15 cellular contexts compared by ENCODE assay signal in genomic region chr4:39617534-39617933, GRCh38. TPM values are rescaled to one million over a fixed set of nuclear protein-coding genes. Genes with fewer than 3 reads are reported as not detected.
DNase-seq lines count a peak whose midpoint lies in the region; ATAC-seq, FAIRE-seq and TF ChIP-seq lines count a peak whose summit lies in the region.
"Had no signal": no experiment of that assay in that cellular context is flagged by ENCODE, and none has a peak within 500 bp of the region (broad histone marks: within the 10 kb centered on the region; RNA-seq: fewer than 3 reads in every experiment).

No MANE protein-coding gene starts in this region.

- H3K9ac ChIP-seq in OCI-LY1 (ENCODE audit: low read length) (no peak overlapping the region), astrocyte (ENCODE audit: low read length) (no peak overlapping the region)

- H3K4me1 Mint-ChIP-seq in Caco-2 (ENCODE audit: low read depth, unreplicated experiment) = peaks cover 2% of the 10 kb centered on the region
- H3K4me1 Mint-ChIP-seq in astrocyte (ENCODE audit: low read depth, unreplicated experiment) = peaks cover 41% of the 10 kb centered on the region
- peaks cover 44% of the 10 kb centered on the region for H3K4me1 Mint-ChIP-seq in stimulated activated memory B cell treated with anti-CD40 and anti-IgM and Interleukin-4, amounts not matched to agents 10 μg/mL and 1 μg/mL and 100 μg/mL, for 72 hours
- H3K4me1 Mint-ChIP-seq in natural killer cell = no peaks in the 10 kb centered on the region

- no peak for DNase-seq in Caco-2
- DNase-seq in astrocyte (ENCODE audit: low read depth) = no peak
- DNase-seq in natural killer cell = no peak
- DNase-seq in HuH-7.5 (ENCODE audit: low spot score) = no peak
- DNase-seq: CD4-positive, CD25-positive, alpha-beta regulatory T cell; DMS53; GM23248; NCI-H2029; NCI-H2171 treated with DMSO at 0.1 percent for 48 hours; NCI-H748 treated with DMSO at 0.1 percent for 48 hours had no signal

- TF ChIP-seq CTCF in Caco-2 (IDR thresholded peaks at IDR 0.05; ENCODE audit: insufficient read depth in 1 of 2, low read depth in 1 of 2, low read length in 1 of 2, severe bottlenecking in 1 of 2, unreplicated experiment in 1 of 2) (no peak), OCI-LY1 (IDR thresholded peaks at IDR 0.05; ENCODE audit: low read length) (no peak), astrocyte (IDR thresholded peaks at IDR 0.05; ENCODE audit: insufficient read depth, low read depth, low read length) (no peak), natural killer cell (IDR thresholded peaks at IDR 0.05) (no peak)

- H3K27ac Mint-ChIP-seq in Caco-2 (ENCODE audit: unreplicated experiment) = peak overlapping the region; percentile 24
- peak overlapping the region; percentile 18 for H3K27ac Mint-ChIP-seq in astrocyte (ENCODE audit: unreplicated experiment)
- peak overlapping the region; percentile 80 for H3K27ac Mint-ChIP-seq in stimulated activated memory B cell treated with anti-CD40 and anti-IgM and Interleukin-4, amounts not matched to agents 10 μg/mL and 1 μg/mL and 100 μg/mL, for 72 hours
- H3K27ac Mint-ChIP-seq in natural killer cell = no peak overlapping the region
- H3K27ac Mint-ChIP-seq: CD4-positive, CD25-positive, alpha-beta regulatory T cell had no signal

- intact Hi-C loops in Caco-2 (cut with micrococcal nuclease; ENCODE audit: unreplicated experiment) = no loop called here
- intact Hi-C loops in natural killer cell (cut with micrococcal nuclease) = no loop called here

- CTCF ChIA-PET in Caco-2 (lab: Charles Lee) = no interaction called here

- H3K9me3 Mint-ChIP-seq in Caco-2 (ENCODE audit: unreplicated experiment) (no peaks in the 10 kb centered on the region), astrocyte (ENCODE audit: unreplicated experiment) (no peaks in the 10 kb centered on the region), natural killer cell (no peaks in the 10 kb centered on the region)
- no peaks in the 10 kb centered on the region for H3K9me3 Mint-ChIP-seq in stimulated activated memory B cell treated with anti-CD40 and anti-IgM and Interleukin-4, amounts not matched to agents 10 μg/mL and 1 μg/mL and 100 μg/mL, for 72 hours
- H3K9me3 Mint-ChIP-seq: CD4-positive, CD25-positive, alpha-beta regulatory T cell had no signal

- H3K4me2 ChIP-seq in OCI-LY1 (ENCODE audit: low read length) (no peak overlapping the region), astrocyte (ENCODE audit: low read length) (no peak overlapping the region)

- H3K9me2 ChIP-seq in OCI-LY1 (ENCODE audit: low read depth, low read length) = no peaks in the 10 kb centered on the region

- no TSS peak for BruUV-seq in Caco-2 (replicated peaks; lab: Mats Ljungman, UMichigan)

- H3F3A ChIP-seq in OCI-LY1 (ENCODE audit: insufficient read depth, low read length) = 0 out of 2 replicates have a peak, but pooled peaks cover 2% of the 10 kb centered on the region

- peaks cover 6% of the 10 kb centered on the region for H3K36me3 Mint-ChIP-seq in Caco-2 (ENCODE audit: insufficient read depth, unreplicated experiment)
- no peaks in the 10 kb centered on the region for H3K36me3 Mint-ChIP-seq in astrocyte (ENCODE audit: low read depth, unreplicated experiment)
- H3K36me3 Mint-ChIP-seq in stimulated activated memory B cell treated with anti-CD40 and anti-IgM and Interleukin-4, amounts not matched to agents 10 μg/mL and 1 μg/mL and 100 μg/mL, for 72 hours = no peaks in the 10 kb centered on the region
- H3K36me3 Mint-ChIP-seq in natural killer cell = no peaks in the 10 kb centered on the region

- no peak for ATAC-seq in stimulated activated memory B cell treated with anti-CD40 and anti-IgM and Interleukin-4, amounts not matched to agents 10 μg/mL and 1 μg/mL and 100 μg/mL, for 72 hours
- no peak for ATAC-seq in natural killer cell
- no peak for ATAC-seq in HG03039 (IDR thresholded peaks at IDR 0.05; ENCODE audit: unreplicated experiment)
- ATAC-seq: HCT116, Right ventricle myocardium inferior had no signal

- H3K27me3 Mint-ChIP-seq in Caco-2 (ENCODE audit: insufficient read depth, unreplicated experiment) (no peaks in the 10 kb centered on the region), astrocyte (ENCODE audit: low read depth, unreplicated experiment) (no peaks in the 10 kb centered on the region), natural killer cell (ENCODE audit: low read depth in 2 of 2) (no peaks in the 10 kb centered on the region)
- H3K27me3 Mint-ChIP-seq in stimulated activated memory B cell treated with anti-CD40 and anti-IgM and Interleukin-4, amounts not matched to agents 10 μg/mL and 1 μg/mL and 100 μg/mL, for 72 hours = no peaks in the 10 kb centered on the region

- no peaks in the 10 kb centered on the region; the same call in 1 of the 2 replicates for H3K79me2 ChIP-seq in OCI-LY1 (ENCODE audit: insufficient read depth, low read length)
- H3K79me2 ChIP-seq in astrocyte (ENCODE audit: insufficient read depth, low read length) = peaks cover 12% of the 10 kb centered on the region

- H3K27me3 ChIP-seq in Caco-2 (replicated peaks; ENCODE audit: control insufficient read depth, insufficient read depth, low read length) = no peaks in the 10 kb centered on the region
- H3K27me3 ChIP-seq in OCI-LY1 (ENCODE audit: insufficient read depth, low read length) = no peaks in the 10 kb centered on the region
- no peaks in the 10 kb centered on the region for H3K27me3 ChIP-seq in astrocyte (ENCODE audit: insufficient read depth, low read length)

- H2AFZ ChIP-seq in OCI-LY1 (ENCODE audit: low read length) (no peak overlapping the region), astrocyte (ENCODE audit: low read depth, low read length) (no peak overlapping the region)
- H2AFZ ChIP-seq: GM23248 had no signal

- no peaks in the 10 kb centered on the region for H4K20me1 ChIP-seq in OCI-LY1 (ENCODE audit: insufficient read depth, low read length)
- no peaks in the 10 kb centered on the region for H4K20me1 ChIP-seq in astrocyte (ENCODE audit: insufficient read depth, low read length)

- H3K4me3 Mint-ChIP-seq in Caco-2 (ENCODE audit: unreplicated experiment) = no peak overlapping the region
- H3K4me3 Mint-ChIP-seq in astrocyte (ENCODE audit: unreplicated experiment) = no peak overlapping the region
- no peak overlapping the region for H3K4me3 Mint-ChIP-seq in stimulated activated memory B cell treated with anti-CD40 and anti-IgM and Interleukin-4, amounts not matched to agents 10 μg/mL and 1 μg/mL and 100 μg/mL, for 72 hours
- no peak overlapping the region for H3K4me3 Mint-ChIP-seq in natural killer cell
- H3K4me3 Mint-ChIP-seq: CD4-positive, CD25-positive, alpha-beta regulatory T cell had no signal

- H3K27ac ChIP-seq in OCI-LY1 (ENCODE audit: low read depth, low read length, poor library complexity, severe bottlenecking) (peak overlapping the region; percentile 59), astrocyte (ENCODE audit: low read depth, low read length) (peak overlapping the region; percentile 16)

- no peak overlapping the region for H3K4me3 ChIP-seq in Caco-2 (ENCODE audit: low read depth, low read length)
- no peak overlapping the region for H3K4me3 ChIP-seq in OCI-LY1 (ENCODE audit: low read depth, low read length, poor library complexity, severe bottlenecking)
- H3K4me3 ChIP-seq in astrocyte (ENCODE audit: insufficient read depth, low read depth, low read length) = no peak overlapping the region

- H3K36me3 ChIP-seq in Caco-2 (ENCODE audit: control insufficient read depth, insufficient read depth, low read length) (no peaks in the 10 kb centered on the region), OCI-LY1 (ENCODE audit: insufficient read depth, low read length) (no peaks in the 10 kb centered on the region), astrocyte (ENCODE audit: insufficient read depth, low read length) (no peaks in the 10 kb centered on the region)

- peaks cover 37% of the 10 kb centered on the region for H3K4me1 ChIP-seq in Caco-2
- peaks cover 55% of the 10 kb centered on the region for H3K4me1 ChIP-seq in OCI-LY1 (ENCODE audit: insufficient read depth, low read length, severe bottlenecking)
- H3K4me1 ChIP-seq in astrocyte (ENCODE audit: insufficient read depth, low read length) = peaks cover 59% of the 10 kb centered on the region

- no peak for FAIRE-seq in astrocyte (lab: Jason Lieb, UNC)

- no peaks in the 10 kb centered on the region for H3K9me3 ChIP-seq in Caco-2
- H3K9me3 ChIP-seq in OCI-LY1 (ENCODE audit: low read length) = no peaks in the 10 kb centered on the region
- no peaks in the 10 kb centered on the region for H3K9me3 ChIP-seq in astrocyte (ENCODE audit: insufficient read depth, low read depth, low read length)

- POLR2A ChIA-PET in Caco-2 (lab: Charles Lee) = no interaction called here

RNA-seq across cellular contexts. Expression of gene SMIM14, which starts 21.1 kb away (rescaled TPM):
- 37.6 and 41.0 TPM in 2 replicates for total RNA-seq in Caco-2 (2022)
- 27.2 and 28.3 TPM in 2 replicates for total RNA-seq in astrocyte
- 10 to 100 TPM; 12.6 to 21.8 (median 15.2) TPM for total RNA-seq in natural killer cell

Comparison
In these comparisons a context has a peak if more than half of its experiments do, and no peak if none do; other contexts are left out.
1. H3K27ac Mint-ChIP-seq: peak in Caco-2 (single experiment), astrocyte (single experiment) and stimulated activated memory B cell treated with anti-CD40 and anti-IgM and Interleukin-4, amounts not matched to agents 10 μg/mL and 1 μg/mL and 100 μg/mL, for 72 hours (single experiment); none in natural killer cell (0 of 2).